8 cellular contexts compared by ENCODE assay signal in genomic region chr2:121075006-121075545, GRCh38.
DNase-seq lines count a peak whose midpoint lies in the region; ATAC-seq, FAIRE-seq and TF ChIP-seq lines count a peak whose summit lies in the region.

No MANE protein-coding gene starts in this region.

- H3K27ac ChIP-seq in K562 (ENCODE audit: extremely low read depth, low read depth, low read length) (peak overlapping the region; percentile 25; the same call in 1 of the 3 replicates), HepG2 (ENCODE audit: extremely low read length, insufficient read depth, low read length) (no peak overlapping the region), uterus (peak overlapping the region; percentile 1 to 54)

- peak overlapping the region in 1 of 2 experiments; percentile 37; a peak in 2 of 4 replicates for H3K9ac ChIP-seq in K562 (ENCODE audit: insufficient read depth in 1 of 2, low read depth in 2 of 2, low read length in 2 of 2)
- no peak overlapping the region for H3K9ac ChIP-seq in HepG2 (ENCODE audit: insufficient read depth, low read depth, low read length)

- H3K4me3 ChIP-seq in H7 (ENCODE audit: insufficient read depth, low read depth, low read length) (peak overlapping the region; percentile 26), K562 (no peak overlapping the region), HepG2 (replicated peaks in 1 of 3; ENCODE audit: insufficient read depth in 1 of 3, low read depth in 2 of 3, low read length in 3 of 3) (no peak overlapping the region), uterus (no peak overlapping the region)

- ATAC-seq in K562 (peak; percentile 87), HepG2 (no peak), HG03460 (IDR thresholded peaks at IDR 0.05; ENCODE audit: unreplicated experiment) (no peak)

- H2AFZ ChIP-seq in K562 (ENCODE audit: low read depth, low read length) (peak overlapping the region; percentile 47; the same call in 1 of the 2 replicates), HepG2 (ENCODE audit: low read length) (no peak overlapping the region)

- TF ChIP-seq RAD21 in K562 (CRISPR knock-in tag; conservative IDR thresholded peaks at IDR 0.05 in 1 of 2, IDR thresholded peaks at IDR 0.05 in 1 of 2) (no peak), HepG2 (CRISPR knock-in tag; IDR thresholded peaks at IDR 0.05) (no peak)

- CTCF ChIA-PET in K562 (lab: Yijun Ruan, JAX; ENCODE audit: low intra/inter-chr PET ratio), result no interaction called here
- CTCF ChIA-PET in HepG2 (lab: Yijun Ruan, JAX; ENCODE audit: low intra/inter-chr PET ratio, low total read pairs), result no interaction called here

- H3K9me3 ChIP-seq in K562 (replicated peaks; ENCODE audit: control insufficient read depth, insufficient read depth, low read depth, low read length) (no peaks in the 10 kb centered on the region), HepG2 (ENCODE audit: low read length) (no peaks in the 10 kb centered on the region), uterus (no peaks in the 10 kb centered on the region)

- peaks cover 16% of the 10 kb centered on the region for H3K27me3 ChIP-seq in H7 (ENCODE audit: control insufficient read depth, insufficient read depth, low read length)
- H3K27me3 ChIP-seq in K562 (ENCODE audit: control insufficient read depth in 2 of 2, insufficient read depth in 2 of 2, low read length in 2 of 2), result peaks cover 6 to 50% of the 10 kb centered on the region in 2 experiments; a peak in 4 of 5 replicates
- peaks cover 24 to 90% of the 10 kb centered on the region in 2 experiments for H3K27me3 ChIP-seq in HepG2 (ENCODE audit: control insufficient read depth in 1 of 2, insufficient read depth in 2 of 2, low read length in 2 of 2)
- no peaks in the 10 kb centered on the region for H3K27me3 ChIP-seq in uterus

- TF ChIP-seq POLR2A in K562 (conservative IDR thresholded peaks at IDR 0.05), result peak; percentile 100
- peak in 1 of 2 experiments; percentile 95; a peak in 2 of 4 replicates for TF ChIP-seq POLR2A in HepG2 (IDR thresholded peaks at IDR 0.05; ENCODE audit: insufficient read depth in 1 of 2, low read depth in 2 of 2, low read length in 2 of 2)
- no peak for TF ChIP-seq POLR2A in uterus (IDR thresholded peaks at IDR 0.05)

- WGBS in K562 (ENCODE audit: insufficient coverage, low coverage, missing lambda C conversion rate), result 1% methylated on average over 14 of the region's 14 CpGs
- WGBS in HepG2 (ENCODE audit: low lambda C conversion rate), result 5% methylated on average over 14 of the region's 14 CpGs

- H3K9me1 ChIP-seq in K562 (ENCODE audit: control insufficient read depth, insufficient read depth, low read length), result peaks cover 2% of the 10 kb centered on the region

- TF ChIP-seq EP300 in K562 (IDR thresholded peaks at IDR 0.05; ENCODE audit: low read length), result peak; percentile 72
- no peak for TF ChIP-seq EP300 in HepG2 (IDR thresholded peaks at IDR 0.05; ENCODE audit: low read depth in 2 of 2, low read length in 2 of 2)
- TF ChIP-seq EP300 in HepG2 (CRISPR knock-in tag; IDR thresholded peaks at IDR 0.05; ENCODE audit: borderline replicate concordance), result no peak

- in situ Hi-C loops in Caki2 (cut with HindIII; ENCODE audit: low pct_unique_long_range_greater_than_20kb, low sequenced_read_pairs) (no loop called here), K562 (cut with MboI) (loop anchor here (5.0 to 25.0 kb wide), 2 partner anchors 378 to 712 kb away; no protein-coding TSS in a partner anchor), HepG2 (cut with HindIII; ENCODE audit: extremely low pct_ligation_motif_present, low pct_unique_long_range_greater_than_20kb) (loop anchor here (5.0 to 10.0 kb wide), 2 partner anchors 378 to 740 kb away; no protein-coding TSS in a partner anchor)

- H3K79me2 ChIP-seq in K562 (ENCODE audit: control insufficient read depth, insufficient read depth, low read length) (no peaks in the 10 kb centered on the region), HepG2 (ENCODE audit: insufficient read depth, low read length) (no peaks in the 10 kb centered on the region)

- POLR2A ChIA-PET in K562 (lab: Yijun Ruan, JAX), result interaction anchor here (0.6 to 1.9 kb wide), 48 partner anchors 9 to 1855 kb away, joined by 3 to 12 read pairs (median 3); partner anchors contain the start of gene RNU4ATAC
- POLR2A ChIA-PET in HepG2 (lab: Yijun Ruan, JAX), result no interaction called here

- H3K36me3 ChIP-seq in H7 (replicated peaks; ENCODE audit: control insufficient read depth, insufficient read depth, low read length) (no peaks in the 10 kb centered on the region), K562 (ENCODE audit: control insufficient read depth, insufficient read depth, low read length) (no peaks in the 10 kb centered on the region), HepG2 (replicated peaks in 1 of 2; ENCODE audit: control insufficient read depth in 1 of 2, insufficient read depth in 2 of 2, low read length in 2 of 2) (no peaks in the 10 kb centered on the region), uterus (no peaks in the 10 kb centered on the region)

- FAIRE-seq in K562 (lab: Jason Lieb, UNC), result peak; percentile 89
- no peak for FAIRE-seq in HepG2 (lab: Jason Lieb, UNC)

- H3K4me1 ChIP-seq in K562 (replicated peaks in 1 of 2; ENCODE audit: control insufficient read depth in 2 of 2, insufficient read depth in 2 of 2, low read length in 2 of 2) (peaks cover 0 to 21% of the 10 kb centered on the region in 2 experiments; a peak in 2 of 5 replicates), HepG2 (ENCODE audit: insufficient read depth, low read length) (0 out of 2 replicates have a peak, but pooled peaks cover 5% of the 10 kb centered on the region), uterus (no peaks in the 10 kb centered on the region)

- TF ChIP-seq CTCF in K562 (IDR thresholded peaks at IDR 0.05 in 2 of 3, conservative IDR thresholded peaks at IDR 0.05 in 1 of 3; ENCODE audit: insufficient read depth in 2 of 3, low read depth in 1 of 3, low read length in 3 of 3) (peak in 1 of 3 experiments; percentile 11; a peak in 1 of 6 replicates), HepG2 (CRISPR knock-in tag; IDR thresholded peaks at IDR 0.05) (no peak), uterus (IDR thresholded peaks at IDR 0.05) (no peak)

- H4K20me1 ChIP-seq in K562 (replicated peaks; ENCODE audit: control insufficient read depth, insufficient read depth, low read length) (peaks cover 29% of the 10 kb centered on the region), HepG2 (ENCODE audit: insufficient read depth, low read length) (peaks cover 4% of the 10 kb centered on the region; the same call in 1 of the 2 replicates)

- DNase-seq in Caki2 (ENCODE audit: low read depth) (peak; percentile 95), H7 (peak; percentile 90), NCI-H69 (lab: John Stamatoyannopoulos, UW) (peak; percentile 84), K562 (ENCODE audit: extremely low read depth in 1 of 4, low spot score in 3 of 4) (peak; percentile 83 to 92 (median 87)), HepG2 (ENCODE audit: low spot score) (no peak), uterus (peak; percentile 53 to 77), KG1 (lab: John Stamatoyannopoulos, UW) (no peak)

- TSS peak; percentile 100 for BruUV-seq in K562 (replicated peaks; lab: Mats Ljungman, UMichigan)
- no TSS peak for BruUV-seq in HepG2 (replicated peaks; lab: Mats Ljungman, UMichigan)

- intact Hi-C loops in K562 (cut with micrococcal nuclease), result loop anchor here (1.0 to 10.0 kb wide), 2 partner anchors 190 to 455 kb away; partner anchors contain the start of gene RNU4ATAC
- intact Hi-C loops in HepG2 (cut with micrococcal nuclease; ENCODE audit: unreplicated experiment), result no loop called here
- intact Hi-C loops in uterus (cut with DNase I; ENCODE audit: low total_unique reads), result no loop called here

- 0 out of 2 replicates have a peak overlapping the region, but pooled peaks have one; percentile 44 for H3K4me2 ChIP-seq in K562 (ENCODE audit: insufficient read depth, low read length)
- no peak overlapping the region for H3K4me2 ChIP-seq in HepG2 (ENCODE audit: low read depth, low read length)

TF ChIP-seq in K562, 482 proteins besides CTCF, POLR2A, EP300 and RAD21 (continues in another document):
- TF ChIP-seq ZNF165 (CRISPR knock-in tag; IDR thresholded peaks at IDR 0.05; ENCODE audit: borderline replicate concordance) (no peak), ZNF57 (CRISPR knock-in tag; IDR thresholded peaks at IDR 0.05) (peak; percentile 94; the same call in 1 of the 2 replicates)
- TF ChIP-seq, protein P1, sequence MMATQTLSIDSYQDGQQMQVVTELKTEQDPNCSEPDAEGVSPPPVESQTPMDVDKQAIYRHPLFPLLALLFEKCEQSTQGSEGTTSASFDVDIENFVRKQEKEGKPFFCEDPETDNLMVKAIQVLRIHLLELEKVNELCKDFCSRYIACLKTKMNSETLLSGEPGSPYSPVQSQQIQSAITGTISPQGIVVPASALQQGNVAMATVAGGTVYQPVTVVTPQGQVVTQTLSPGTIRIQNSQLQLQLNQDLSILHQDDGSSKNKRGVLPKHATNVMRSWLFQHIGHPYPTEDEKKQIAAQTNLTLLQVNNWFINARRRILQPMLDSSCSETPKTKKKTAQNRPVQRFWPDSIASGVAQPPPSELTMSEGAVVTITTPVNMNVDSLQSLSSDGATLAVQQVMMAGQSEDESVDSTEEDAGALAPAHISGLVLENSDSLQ (IDR thresholded peaks at IDR 0.05), result peak; percentile 81

TF ChIP-seq in HepG2, 621 proteins besides CTCF, POLR2A, EP300 and RAD21 (continues in another document):
- TF ChIP-seq SNAPC2 (CRISPR knock-in tag; IDR thresholded peaks at IDR 0.05), result 0 out of 2 replicates have a peak, but pooled peaks have one; percentile 88
- TF ChIP-seq, protein P2, sequence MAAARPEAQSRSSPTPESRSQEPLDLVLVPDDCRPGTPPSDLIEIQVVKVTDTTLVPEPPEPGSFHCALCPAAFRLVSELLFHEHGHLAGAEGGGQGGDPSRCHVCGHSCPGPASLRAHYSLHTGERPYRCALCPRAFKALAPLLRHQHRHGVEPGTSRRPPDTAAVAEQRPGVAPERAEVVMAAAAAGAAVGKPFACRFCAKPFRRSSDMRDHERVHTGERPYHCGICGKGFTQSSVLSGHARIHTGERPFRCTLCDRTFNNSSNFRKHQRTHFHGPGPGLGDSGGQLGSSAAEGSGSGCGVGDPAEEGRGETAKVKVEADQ (CRISPR knock-in tag; IDR thresholded peaks at IDR 0.05; ENCODE audit: borderline replicate concordance), result no peak
- no peak for TF ChIP-seq MED1 (CRISPR knock-in tag; IDR thresholded peaks at IDR 0.05)
- no peak for TF ChIP-seq BRD4 (CRISPR knock-in tag; IDR thresholded peaks at IDR 0.05)
- TF ChIP-seq EZH2 (conservative IDR thresholded peaks at IDR 0.05; ENCODE audit: low read depth, low read length), result 0 out of 2 replicates have a peak, but pooled peaks have one; percentile 55

Comparison
In these comparisons a context has a peak if more than half of its experiments do, and no peak if none do; other contexts are left out.
1. DNase-seq: peak in Caki2 (single experiment), H7 (single experiment), NCI-H69 (single experiment), K562 (4 of 4) and uterus (2 of 2); none in HepG2 (single experiment) and KG1 (single experiment).